In the genomic region with DNA sequence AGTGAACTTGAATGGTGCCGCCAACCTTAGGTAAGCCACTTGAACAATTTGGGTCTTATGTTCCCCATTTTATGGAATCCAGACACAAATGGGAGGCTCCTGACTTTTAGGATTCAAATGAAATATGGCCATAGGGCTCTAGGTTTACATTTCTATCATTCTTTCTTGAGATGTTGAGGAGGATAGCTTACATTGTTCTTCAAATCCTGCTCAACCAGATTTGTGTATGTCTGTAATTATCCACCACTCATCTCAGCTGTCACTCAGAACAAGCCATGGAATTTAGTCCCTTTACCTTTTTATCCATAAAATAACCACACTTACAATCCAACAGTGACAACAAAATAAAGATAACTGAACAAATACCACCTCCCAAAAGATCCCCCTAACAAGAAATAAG, we compare ENCODE assay signal across 27 cellular contexts.
"Had no signal": no experiment of that assay in that cellular context is flagged by ENCODE, and none has a peak within 500 bp of the region (broad histone marks: within the 10 kb centered on the region; RNA-seq: fewer than 3 reads in every experiment).

No MANE protein-coding gene starts in this region.

- H3K27me3 ChIP-seq: heart right ventricle, hepatocyte, neural progenitor cell, neutrophil, right atrium auricular region, right lobe of liver, stomach, testis, thyroid gland, transverse colon, uterus had no signal

- H3K27ac Mint-ChIP-seq: naive thymus-derived CD8-positive, alpha-beta T cell; nephron; neural progenitor cell; progenitor cell of endocrine pancreas; stimulated activated memory B cell treated with anti-CD40 and anti-IgM and Interleukin-4, amounts not matched to agents 10 μg/mL and 1 μg/mL and 100 μg/mL, for 72 hours had no signal

- H3K9me3 Mint-ChIP-seq: nephron, neural progenitor cell had no signal

- H3K9me3 ChIP-seq: left ventricle myocardium inferior, neutrophil, right atrium auricular region, right lobe of liver, stomach, testis, thyroid gland, transverse colon, uterus had no signal

- H3K4me3 ChIP-seq: heart right ventricle, hepatocyte, left ventricle myocardium inferior, lung, neural progenitor cell, right atrium auricular region, right lobe of liver, smooth muscle cell, stomach, testis, thyroid gland, transverse colon, uterus had no signal

- H3K4me1 ChIP-seq: heart right ventricle, left ventricle myocardium inferior, neural progenitor cell, parathyroid adenoma, right atrium auricular region, right lobe of liver, stomach, testis, thyroid gland, transverse colon, uterus had no signal

- H3K36me3 Mint-ChIP-seq: naive thymus-derived CD8-positive, alpha-beta T cell; neural progenitor cell; stimulated activated memory B cell treated with anti-CD40 and anti-IgM and Interleukin-4, amounts not matched to agents 10 μg/mL and 1 μg/mL and 100 μg/mL, for 72 hours had no signal

- DNase-seq: heart right ventricle; islet precursor cell; left ventricle myocardium inferior; mesendoderm; naive thymus-derived CD8-positive, alpha-beta T cell; occipital lobe; right lobe of liver; stimulated activated CD4-positive, alpha-beta T cell treated with anti-CD3 and anti-CD28 coated beads, Interleukin-1b, Interleukin-23, amount 100 ng/mL, for 48 hours; stimulated activated CD4-positive, alpha-beta T cell treated with anti-CD3 and anti-CD28 coated beads, Interleukin-2, amount 100 ng/mL, for 48 hours; stimulated activated CD4-positive, alpha-beta T cell treated with anti-CD3 and anti-CD28 coated beads, Interleukin-4, amount 100 ng/mL, for 4 hours; stimulated activated CD8-positive, alpha-beta memory T cell treated with anti-CD3 and anti-CD28 coated beads, Interleukin-4, amount 100 ng/mL, for 48 hours; stimulated activated naive CD8-positive, alpha-beta T cell treated with anti-CD3 and anti-CD28 coated beads, Interleukin-15, Interleukin-2, amounts not matched to agents 100 U/mL and 50 U/mL, for 24 hours; stomach; testis; thyroid gland; transverse colon; uterus had no signal

- ATAC-seq: heart right ventricle; naive thymus-derived CD8-positive, alpha-beta T cell; right lobe of liver; stimulated activated memory B cell treated with anti-CD40 and anti-IgM and Interleukin-4, amounts not matched to agents 10 μg/mL and 1 μg/mL and 100 μg/mL, for 72 hours; stimulated activated naive CD8-positive, alpha-beta T cell treated with anti-CD3 and anti-CD28 coated beads, Interleukin-15, Interleukin-2, amounts not matched to agents 100 U/mL and 50 U/mL, for 24 hours had no signal

- H3K36me3 ChIP-seq: heart right ventricle, left ventricle myocardium inferior, neural progenitor cell, neutrophil, right atrium auricular region, right lobe of liver, stomach, thyroid gland, transverse colon, uterus had no signal

- H3K4me3 Mint-ChIP-seq: naive thymus-derived CD8-positive, alpha-beta T cell; nephron; neural progenitor cell; stimulated activated memory B cell treated with anti-CD40 and anti-IgM and Interleukin-4, amounts not matched to agents 10 μg/mL and 1 μg/mL and 100 μg/mL, for 72 hours had no signal

- H3K27me3 Mint-ChIP-seq: naive thymus-derived CD8-positive, alpha-beta T cell; progenitor cell of endocrine pancreas; stimulated activated memory B cell treated with anti-CD40 and anti-IgM and Interleukin-4, amounts not matched to agents 10 μg/mL and 1 μg/mL and 100 μg/mL, for 72 hours had no signal

- H3K4me1 Mint-ChIP-seq: naive thymus-derived CD8-positive, alpha-beta T cell; nephron; neural progenitor cell; stimulated activated memory B cell treated with anti-CD40 and anti-IgM and Interleukin-4, amounts not matched to agents 10 μg/mL and 1 μg/mL and 100 μg/mL, for 72 hours had no signal
